ENCODE assay signal across 29 cellular contexts in the genomic region with DNA sequence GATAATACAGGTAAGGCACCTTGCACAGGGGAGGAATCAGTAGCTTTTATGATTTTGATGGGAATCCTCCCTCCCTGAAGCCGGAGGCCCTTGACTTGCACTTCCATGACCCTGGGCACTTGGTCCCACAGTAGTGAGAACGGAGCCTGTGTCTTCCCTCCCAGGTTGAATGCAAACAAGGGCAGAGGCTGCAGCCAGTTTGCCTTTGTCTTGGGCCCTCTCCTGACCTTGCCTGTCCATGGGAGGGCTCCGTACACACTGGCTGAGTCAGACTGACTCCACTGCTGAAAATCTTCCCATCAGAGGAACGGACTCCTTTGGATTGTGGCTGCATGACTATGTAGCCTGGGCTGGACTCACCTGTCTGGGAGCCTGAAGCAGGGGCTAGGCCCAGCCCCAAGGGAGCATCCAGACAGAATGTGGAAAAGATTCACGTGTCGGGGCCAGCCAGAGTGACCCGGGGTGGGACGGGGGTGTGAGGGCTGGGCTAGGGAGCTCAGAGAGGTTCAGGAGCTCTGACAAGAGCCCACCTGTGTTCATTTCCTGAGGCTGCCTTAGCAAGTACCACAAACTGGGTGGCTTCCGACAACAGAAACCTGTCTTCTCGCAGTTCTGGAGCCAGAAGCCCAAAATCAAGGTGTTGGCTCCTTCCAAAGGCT. TPM values are rescaled to one million over a fixed set of nuclear protein-coding genes. Genes with fewer than 3 reads are reported as not detected.
"Had no signal": no experiment of that assay in that cellular context is flagged by ENCODE, and none has a peak within 500 bp of the region (broad histone marks: within the 10 kb centered on the region; RNA-seq: fewer than 3 reads in every experiment).

No MANE protein-coding gene starts in this region.

- DNase-seq: activated B cell treated with CpG ODN at 0.5 μM for 24 hours; activated CD4-positive, alpha-beta T cell treated with anti-CD3 and anti-CD28 coated beads for 4 hours; activated CD4-positive, alpha-beta T cell treated with anti-CD3 and anti-CD28 coated beads, Interleukin-2, amount 50 U/mL, for 4 hours; activated gamma-delta T cell; activated naive CD4-positive, alpha-beta T cell treated with anti-CD3 and anti-CD28 coated beads, Interleukin-2, amount 10 ng/mL, durations not matched to agents 7 days and 5 days; activated naive CD8-positive, alpha-beta T cell treated with anti-CD3 and anti-CD28 coated beads, Interleukin-2, amount 10 ng/mL, durations not matched to agents 7 days and 5 days; cortex of kidney; effector memory CD8-positive, alpha-beta T cell; foreskin keratinocyte; heart left ventricle; left ventricle myocardium inferior; nephron progenitor cell; sigmoid colon; small intestine; stimulated activated CD4-positive, alpha-beta T cell treated with anti-CD3 and anti-CD28 coated beads, Interleukin-4, amount 100 ng/mL, for 24 hours; substantia nigra; T-helper 2 cell had no signal

- H3K4me3 ChIP-seq: ascending aorta, cardiac muscle cell, esophagus muscularis mucosa, heart left ventricle, left ventricle myocardium inferior, lung, sigmoid colon had no signal

- H3K4me1 ChIP-seq: ascending aorta, esophagus muscularis mucosa, foreskin keratinocyte, heart left ventricle, left ventricle myocardium inferior, sigmoid colon had no signal

- ATAC-seq: effector memory CD8-positive, alpha-beta T cell; foreskin keratinocyte; heart left ventricle; stimulated activated effector memory CD8-positive, alpha-beta T cell treated with anti-CD3 and anti-CD28 coated beads, Interleukin-12 subunit alpha, Interleukin-12 subunit beta, amount 100 ng/mL, for 72 hours had no signal

- H3K27me3 ChIP-seq: ascending aorta, cardiac muscle cell had no signal

- H3K9me3 ChIP-seq: heart left ventricle, left ventricle myocardium inferior, neutrophil, sigmoid colon had no signal

- H3K27ac ChIP-seq: ascending aorta, cardiac muscle cell, esophagus muscularis mucosa, foreskin keratinocyte, heart left ventricle, left ventricle myocardium inferior, neutrophil, sigmoid colon had no signal

- H3K36me3 ChIP-seq: ascending aorta, cardiac muscle cell, esophagus muscularis mucosa, heart left ventricle, left ventricle myocardium inferior, neutrophil, sigmoid colon had no signal

RNA-seq across cellular contexts. Expression of a gene that starts 9.5 kb away (rescaled TPM):
- total RNA-seq: activated B cell treated with CpG ODN at 0.5 μM for 24 hours; activated naive CD8-positive, alpha-beta T cell treated with anti-CD3 and anti-CD28 coated beads, Interleukin-2, amount 10 ng/mL, durations not matched to agents 7 days and 5 days; ascending aorta; cardiac muscle cell; cerebellum; endothelial cell of umbilical vein; esophagus muscularis mucosa; foreskin keratinocyte; heart left ventricle; left ventricle myocardium inferior; lung; mucosa of gallbladder; osteocyte; progenitor cell of endocrine pancreas; renal cortical epithelial cell; sigmoid colon had no signal
- polyA plus RNA-seq: cardiac muscle cell, endothelial cell of umbilical vein, foreskin keratinocyte, heart left ventricle, lung, sigmoid colon, small intestine had no signal
